ENCODE assay signal across 20 cellular contexts in the genomic region with DNA sequence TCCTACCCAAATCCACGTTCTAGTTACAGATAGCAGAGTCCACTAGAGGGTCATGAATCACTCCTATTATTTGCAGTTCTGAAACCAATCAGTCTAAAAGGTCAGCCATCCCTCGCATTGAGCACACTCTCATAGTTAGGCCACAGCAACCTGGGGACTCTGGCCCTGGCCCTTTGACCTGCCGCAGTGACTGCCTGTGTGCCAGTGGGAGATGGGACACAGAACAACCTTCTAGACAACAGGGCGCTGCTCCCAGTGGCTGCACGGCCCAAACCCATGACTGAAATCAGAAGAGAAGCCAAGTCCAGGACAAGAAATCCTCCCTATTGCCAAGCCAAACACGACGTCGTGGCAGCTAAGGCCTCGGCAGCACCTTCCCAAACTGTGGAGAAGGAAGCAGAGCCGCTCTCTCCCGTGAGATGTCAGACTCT.
DNase-seq lines count a peak whose midpoint lies in the region; ATAC-seq and TF ChIP-seq lines count a peak whose summit lies in the region.
"Had no signal": no experiment of that assay in that cellular context is flagged by ENCODE, and none has a peak within 500 bp of the region (broad histone marks: within the 10 kb centered on the region; RNA-seq: fewer than 3 reads in every experiment).

No MANE protein-coding gene starts in this region.

- CTCF ChIA-PET in Caco-2 (lab: Charles Lee): interaction anchor here (0.6 kb wide), 1 partner anchor 11 kb away, joined by 3 read pairs; no protein-coding TSS in a partner anchor

- peak overlapping the region; percentile 73; the same call in 1 of the 2 replicates for H2AFZ ChIP-seq in KMS-11 (ENCODE audit: low read depth)
- H2AFZ ChIP-seq: PC-9 had no signal

- ATAC-seq in HG03521 (IDR thresholded peaks at IDR 0.05; ENCODE audit: unreplicated experiment): no peak

- TF ChIP-seq POLR2A in vagina (IDR thresholded peaks at IDR 0.05): no peak

- H3K9me3 ChIP-seq in Caco-2 (no peaks in the 10 kb centered on the region), right atrium auricular region (no peaks in the 10 kb centered on the region), vagina (no peaks in the 10 kb centered on the region)
- H3K9me3 ChIP-seq: gastrocnemius medialis, mucosa of descending colon, ovary, SJCRH30, stomach had no signal

- H3K27ac Mint-ChIP-seq in Caco-2 (ENCODE audit: unreplicated experiment) (no peak overlapping the region), neural crest cell (ENCODE audit: unreplicated experiment) (no peak overlapping the region)
- H3K27ac Mint-ChIP-seq: activated B cell treated with CpG ODN at 0.5 μM for 24 hours had no signal

- no peak overlapping the region for H3K4me2 ChIP-seq in KMS-11

- POLR2A ChIA-PET in Caco-2 (lab: Charles Lee): no interaction called here

- H3K4me1 ChIP-seq in Caco-2: no peaks in the 10 kb centered on the region; the same call in 1 of the 2 replicates
- H3K4me1 ChIP-seq in KMS-11 (ENCODE audit: low read depth, poor library complexity, severe bottlenecking): no peaks in the 10 kb centered on the region
- peaks cover 0 to 9% of the 10 kb centered on the region in 2 donors for H3K4me1 ChIP-seq in right atrium auricular region
- H3K4me1 ChIP-seq in vagina: peaks cover 7% of the 10 kb centered on the region
- H3K4me1 ChIP-seq: SJCRH30 had no signal

- H3K36me3 Mint-ChIP-seq in Caco-2 (ENCODE audit: insufficient read depth, unreplicated experiment): no peaks in the 10 kb centered on the region
- no peaks in the 10 kb centered on the region for H3K36me3 Mint-ChIP-seq in neural crest cell (ENCODE audit: low read depth)

- peaks cover 28% of the 10 kb centered on the region for H3K27me3 Mint-ChIP-seq in Caco-2 (ENCODE audit: insufficient read depth, unreplicated experiment)
- peaks cover 31% of the 10 kb centered on the region for H3K27me3 Mint-ChIP-seq in neural crest cell (ENCODE audit: low read depth)

- no peaks in the 10 kb centered on the region for H3K4me1 Mint-ChIP-seq in Caco-2 (ENCODE audit: low read depth, unreplicated experiment)
- peaks cover 5% of the 10 kb centered on the region for H3K4me1 Mint-ChIP-seq in neural crest cell

- no peaks in the 10 kb centered on the region for H4K20me1 ChIP-seq in KMS-11 (ENCODE audit: insufficient read depth)

- TF ChIP-seq CTCF in Caco-2 (IDR thresholded peaks at IDR 0.05; ENCODE audit: insufficient read depth in 1 of 2, low read depth in 1 of 2, low read length in 1 of 2, severe bottlenecking in 1 of 2, unreplicated experiment in 1 of 2) (no peak), KMS-11 (conservative IDR thresholded peaks at IDR 0.05; ENCODE audit: low read depth, low read length) (no peak), right atrium auricular region (IDR thresholded peaks at IDR 0.05) (no peak), neural crest cell (conservative IDR thresholded peaks at IDR 0.05) (no peak), vagina (IDR thresholded peaks at IDR 0.05) (no peak)

- intact Hi-C loops in Caco-2 (cut with micrococcal nuclease; ENCODE audit: unreplicated experiment) (loop anchor here (2.0 to 5.0 kb wide), 2 partner anchors 344 to 464 kb away; no protein-coding TSS in a partner anchor), vagina (cut with DNase I) (loop anchor here (10.0 kb wide), 1 partner anchor 712 kb away; no protein-coding TSS in a partner anchor)

- no peak overlapping the region for H3K27ac ChIP-seq in KMS-11
- no peak overlapping the region for H3K27ac ChIP-seq in right atrium auricular region
- no peak overlapping the region for H3K27ac ChIP-seq in vagina
- H3K27ac ChIP-seq: gastrocnemius medialis, ovary, PC-9, SJCRH30, stomach had no signal

- DNase-seq in Caco-2 (no peak), right atrium auricular region (ENCODE audit: low spot score) (peak; percentile 58), neural crest cell (ENCODE audit: low read depth, low spot score) (no peak), HPDE6-E6E7 (ENCODE audit: extremely low spot score) (no peak), vagina (ENCODE audit: extremely low spot score in 2 of 2) (no peak), amniotic stem cell (lab: John Stamatoyannopoulos, UW) (no peak)
- DNase-seq: activated B cell treated with CpG ODN at 0.5 μM for 24 hours; AML-193; central memory CD4-positive, alpha-beta T cell; gastrocnemius medialis; GDM1; NCI-H82; ovary; PC-9; SJCRH30; stimulated activated CD4-positive, alpha-beta T cell treated with anti-CD3 and anti-CD28 coated beads, Interleukin-2, amount 100 ng/mL, for 24 hours; stomach had no signal

- no peaks in the 10 kb centered on the region for H3K9me3 Mint-ChIP-seq in Caco-2 (ENCODE audit: unreplicated experiment)
- H3K9me3 Mint-ChIP-seq in neural crest cell: no peaks in the 10 kb centered on the region
- H3K9me3 Mint-ChIP-seq: activated B cell treated with CpG ODN at 0.5 μM for 24 hours had no signal

- H3K79me2 ChIP-seq in KMS-11 (ENCODE audit: insufficient read depth, low read depth): no peaks in the 10 kb centered on the region

- H3K36me3 ChIP-seq in Caco-2 (ENCODE audit: control insufficient read depth, insufficient read depth, low read length) (no peaks in the 10 kb centered on the region), KMS-11 (ENCODE audit: insufficient read depth) (no peaks in the 10 kb centered on the region), right atrium auricular region (no peaks in the 10 kb centered on the region), vagina (no peaks in the 10 kb centered on the region)
- H3K36me3 ChIP-seq: gastrocnemius medialis, ovary, SJCRH30, stomach had no signal

- H3K9ac ChIP-seq in KMS-11: no peak overlapping the region

- H3K4me3 Mint-ChIP-seq in Caco-2 (ENCODE audit: unreplicated experiment): peak overlapping the region; percentile 67
- peak overlapping the region; percentile 50 for H3K4me3 Mint-ChIP-seq in neural crest cell

- H3K4me3 ChIP-seq in Caco-2 (ENCODE audit: low read depth, low read length): no peak overlapping the region
- no peak overlapping the region for H3K4me3 ChIP-seq in KMS-11 (IDR thresholded peaks at IDR 0.05; ENCODE audit: insufficient read depth, low read depth, low read length)
- H3K4me3 ChIP-seq in right atrium auricular region: no peak overlapping the region
- H3K4me3 ChIP-seq in vagina: no peak overlapping the region
- H3K4me3 ChIP-seq: mucosa of descending colon had no signal

- BruUV-seq in Caco-2 (replicated peaks; lab: Mats Ljungman, UMichigan): no TSS peak

- H3K27me3 ChIP-seq in Caco-2 (replicated peaks; ENCODE audit: control insufficient read depth, insufficient read depth, low read length): 0 out of 2 replicates have a peak, but pooled peaks cover 2% of the 10 kb centered on the region
- H3K27me3 ChIP-seq in KMS-11 (ENCODE audit: insufficient read depth, low read depth): no peaks in the 10 kb centered on the region
- no peaks in the 10 kb centered on the region for H3K27me3 ChIP-seq in right atrium auricular region
- no peaks in the 10 kb centered on the region for H3K27me3 ChIP-seq in vagina
- H3K27me3 ChIP-seq: gastrocnemius medialis, ovary had no signal
